Comparison of ENCODE assay signal across 8 cellular contexts in the genomic region with DNA sequence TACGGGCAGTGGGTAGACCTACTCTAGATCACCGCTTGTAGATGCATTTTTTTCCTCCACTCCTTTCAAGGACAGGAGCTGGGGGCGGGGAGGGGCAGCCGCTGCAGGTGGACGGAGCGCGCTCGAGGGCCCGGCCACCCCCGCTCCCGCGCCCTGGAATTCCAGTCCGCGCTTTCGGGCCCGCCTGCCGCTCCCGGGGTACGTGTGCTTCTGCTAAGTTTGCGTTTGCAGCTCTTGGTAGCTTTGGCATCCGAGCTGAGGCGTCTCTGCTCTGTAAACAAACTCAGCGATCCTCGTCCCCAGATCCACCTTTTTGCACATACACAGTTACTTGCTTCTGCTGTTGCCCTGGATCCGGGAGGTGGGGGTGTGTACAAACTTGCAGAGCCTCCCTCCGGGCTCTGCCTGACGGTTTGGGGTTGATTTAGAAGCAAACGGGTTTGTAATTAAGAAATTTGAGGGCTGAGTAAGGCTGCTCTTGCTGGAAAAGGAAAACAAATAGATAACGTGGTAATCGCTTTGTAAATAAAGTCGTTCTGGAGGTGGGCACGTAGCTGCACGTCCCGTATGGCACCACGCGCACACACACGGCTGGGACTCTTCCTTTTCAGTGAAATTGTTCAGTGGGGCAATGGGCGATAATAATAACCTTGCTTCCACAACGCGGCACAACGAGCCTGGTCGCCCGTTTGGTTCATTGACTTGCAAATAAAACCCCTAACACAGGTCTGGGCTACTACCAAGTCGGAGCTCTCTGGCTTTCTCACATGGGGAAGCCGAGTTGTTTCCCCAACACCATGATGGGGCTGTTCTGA. TPM values are rescaled to one million over a fixed set of nuclear protein-coding genes. Genes with fewer than 3 reads are reported as not detected.
DNase-seq lines count a peak whose midpoint lies in the region; ATAC-seq and TF ChIP-seq lines count a peak whose summit lies in the region.

No MANE protein-coding gene starts in this region.

- peak; percentile 72 for ATAC-seq in GM23338
- peak; percentile 54 for ATAC-seq in activated T-helper 17 cell treated with anti-CD3 and anti-CD28 coated beads, Interleukin-2, amount 50 U/mL, for 72 hours (replicated peaks)
- ATAC-seq in stimulated activated naive CD8-positive, alpha-beta T cell treated with anti-CD3 and anti-CD28 coated beads, Interleukin-15, Interleukin-2, amounts not matched to agents 100 U/mL and 50 U/mL, for 24 hours: peak; percentile 47

- H3K9me2 ChIP-seq in GM23338 (ENCODE audit: insufficient read depth): peaks cover 18% of the 10 kb centered on the region; the same call in 1 of the 2 replicates

- peaks cover 20% of the 10 kb centered on the region for H3K27me3 Mint-ChIP-seq in GM23338 (ENCODE audit: insufficient read depth, low read depth, poor library complexity)
- no peaks in the 10 kb centered on the region for H3K27me3 Mint-ChIP-seq in activated T-helper 17 cell treated with anti-CD3 and anti-CD28 coated beads, Interleukin-2, amount 50 U/mL, for 72 hours
- no peaks in the 10 kb centered on the region for H3K27me3 Mint-ChIP-seq in nephron (ENCODE audit: low read depth)

- peak overlapping the region; percentile 98 for H3K4me2 ChIP-seq in GM23338

- H3K4me1 Mint-ChIP-seq in GM23338: peaks cover 29% of the 10 kb centered on the region
- H3K4me1 Mint-ChIP-seq in activated T-helper 17 cell treated with anti-CD3 and anti-CD28 coated beads, Interleukin-2, amount 50 U/mL, for 72 hours: peaks cover 33% of the 10 kb centered on the region
- H3K4me1 Mint-ChIP-seq in nephron: peaks cover 28% of the 10 kb centered on the region

- H3K4me3 Mint-ChIP-seq in GM23338 (peak overlapping the region; percentile 87), nephron (peak overlapping the region; percentile 96 to 99 (median 99))
- peak overlapping the region; percentile 95 for H3K4me3 Mint-ChIP-seq in activated T-helper 17 cell treated with anti-CD3 and anti-CD28 coated beads, Interleukin-2, amount 50 U/mL, for 72 hours

- peaks cover 32% of the 10 kb centered on the region for H3K4me1 ChIP-seq in GM23338 (ENCODE audit: insufficient read depth)

- H3K9me3 Mint-ChIP-seq in GM23338 (no peaks in the 10 kb centered on the region; the same call in 2 of the 3 replicates), nephron (no peaks in the 10 kb centered on the region)
- H3K9me3 Mint-ChIP-seq in activated T-helper 17 cell treated with anti-CD3 and anti-CD28 coated beads, Interleukin-2, amount 50 U/mL, for 72 hours: no peaks in the 10 kb centered on the region

- peak overlapping the region; percentile 99 for H3K27ac ChIP-seq in GM23338 (ENCODE audit: low read depth)

- no peaks in the 10 kb centered on the region for H4K20me1 ChIP-seq in GM23338 (replicated peaks; ENCODE audit: insufficient read depth)

- no peaks in the 10 kb centered on the region for H3K27me3 ChIP-seq in GM23338 (ENCODE audit: insufficient read depth)

- H2AFZ ChIP-seq in GM23338: peak overlapping the region; percentile 92

- 0 out of 2 replicates have a peak, but pooled peaks cover 4% of the 10 kb centered on the region for H3F3A ChIP-seq in GM23338 (replicated peaks; ENCODE audit: low read depth)

- peak; percentile 93 for DNase-seq in Daoy (ENCODE audit: low read depth)
- DNase-seq in GM23338 (ENCODE audit: low spot score): peak; percentile 96
- peak; percentile 98 for DNase-seq in LHCN-M2 (ENCODE audit: low read depth)
- DNase-seq in RPMI7951 (ENCODE audit: low read depth): peak; percentile 96
- peak; percentile 99 for DNase-seq in fibroblast of pulmonary artery (ENCODE audit: low read depth)
- DNase-seq in stimulated activated naive CD8-positive, alpha-beta T cell treated with anti-CD3 and anti-CD28 coated beads, Interleukin-15, Interleukin-2, amounts not matched to agents 100 U/mL and 50 U/mL, for 24 hours: peak; percentile 87

- TF ChIP-seq CTCF in GM23338 (conservative IDR thresholded peaks at IDR 0.05; ENCODE audit: low read depth in 2 of 2) (peak in 1 of 2 experiments; percentile 3; a peak in 1 of 4 replicates), fibroblast of pulmonary artery (IDR thresholded peaks at IDR 0.05; ENCODE audit: low read length, missing control alignments) (peak; percentile 9), nephron (IDR thresholded peaks at IDR 0.05; ENCODE audit: unreplicated experiment in 3 of 3) (peak in 1 of 3 experiments; percentile 20)

- H3K79me2 ChIP-seq in GM23338 (replicated peaks; ENCODE audit: insufficient read depth): peaks cover 33% of the 10 kb centered on the region

- H3K36me3 ChIP-seq in GM23338 (ENCODE audit: insufficient read depth): 0 out of 2 replicates have a peak, but pooled peaks cover 4% of the 10 kb centered on the region

- H3K4me3 ChIP-seq in GM23338 (peak overlapping the region; percentile 91), fibroblast of pulmonary artery (replicated peaks; ENCODE audit: low read depth, low read length) (peak overlapping the region; percentile 99)

- peaks cover 32% of the 10 kb centered on the region for H3K36me3 Mint-ChIP-seq in GM23338 (ENCODE audit: low read depth)
- peaks cover 41% of the 10 kb centered on the region for H3K36me3 Mint-ChIP-seq in activated T-helper 17 cell treated with anti-CD3 and anti-CD28 coated beads, Interleukin-2, amount 50 U/mL, for 72 hours (ENCODE audit: low read depth)
- peaks cover 42% of the 10 kb centered on the region for H3K36me3 Mint-ChIP-seq in nephron (ENCODE audit: low read depth)

- H3K27ac Mint-ChIP-seq in GM23338 (peak overlapping the region; percentile 99), nephron (peak overlapping the region; percentile 98 to 100 (median 98))
- H3K27ac Mint-ChIP-seq in activated T-helper 17 cell treated with anti-CD3 and anti-CD28 coated beads, Interleukin-2, amount 50 U/mL, for 72 hours: peak overlapping the region; percentile 97

TF ChIP-seq in GM23338, 12 proteins besides CTCF, POLR2A, EP300 and RAD21:
- TF ChIP-seq EZH2phosphoT487 (IDR thresholded peaks at IDR 0.05; ENCODE audit: unreplicated experiment) (no peak), CREB1 (CRISPR knock-in tag; IDR thresholded peaks at IDR 0.05; ENCODE audit: low read depth) (peak; percentile 62), POLR2AphosphoS5 (IDR thresholded peaks at IDR 0.05; ENCODE audit: low read depth) (peak; percentile 61)

RNA-seq across cellular contexts. Expression of gene CITED2, which starts 1.0 kb away (rescaled TPM):
- total RNA-seq in Daoy (2014; rRNA removed; shearing (Covaris generic)): 19.3 and 19.5 TPM in 2 replicates
- total RNA-seq in GM23338 (2014; rRNA removed; shearing (Covaris generic)): 74.4 and 76.9 TPM in 2 replicates
- polyA plus RNA-seq in GM23338 (2016; fragmentation: Nextera tagmentation; extraction: Ambion mirVana): 24.8 and 26.6 TPM in 2 replicates
- 210 and 256 TPM in 2 replicates for total RNA-seq in LHCN-M2 (2014; rRNA removed)
- polyA plus RNA-seq in LHCN-M2 (2012): 357 TPM
- total RNA-seq in RPMI7951 (2014; rRNA removed; shearing (Covaris generic)): 40.0 and 47.6 TPM in 2 replicates
- total RNA-seq in activated T-helper 17 cell treated with anti-CD3 and anti-CD28 coated beads, Interleukin-2, amount 50 U/mL, for 72 hours: 10 to 100 TPM; 60.9 to 99.4 TPM

Comparison
In these comparisons a context has a peak if more than half of its experiments do, and no peak if none do; other contexts are left out.
1. Peak in every context shown above with its lines: DNase-seq, ATAC-seq, H3K4me3 ChIP-seq and H3K27ac ChIP-seq.